ENCODE assay signal across 14 cellular contexts in genomic region chr11:45807792-45808238, GRCh38. TPM values are rescaled to one million over a fixed set of nuclear protein-coding genes. Genes with fewer than 3 reads are reported as not detected.
DNase-seq lines count a peak whose midpoint lies in the region; ATAC-seq and TF ChIP-seq lines count a peak whose summit lies in the region.
"Had no signal": no experiment of that assay in that cellular context is flagged by ENCODE, and none has a peak within 500 bp of the region (broad histone marks: within the 10 kb centered on the region; RNA-seq: fewer than 3 reads in every experiment).

No MANE protein-coding gene starts in this region.

- H2AFZ ChIP-seq in Loucy (ENCODE audit: low read length): no peak overlapping the region

- H3K4me3 Mint-ChIP-seq in nephron: peak overlapping the region; percentile 97 to 99 (median 97)

- no peak overlapping the region for H3K27ac Mint-ChIP-seq in nephron
- H3K27ac Mint-ChIP-seq: T-helper 1 cell treated with Interleukin-12 subunit alpha and Interleukin-12 subunit beta and Interleukin-4 antibody, amounts not matched to agents 30 μg/mL and 1 μg/mL, for 36 hours had no signal

- H3K4me1 ChIP-seq in BLaER1 (peaks cover 73% of the 10 kb centered on the region), Loucy (ENCODE audit: insufficient read depth, low read length, poor library complexity, severe bottlenecking) (peaks cover 45% of the 10 kb centered on the region)

- no peaks in the 10 kb centered on the region for H3K27me3 ChIP-seq in BLaER1
- H3K27me3 ChIP-seq in Loucy (ENCODE audit: insufficient read depth, low read length, poor library complexity, severe bottlenecking): no peaks in the 10 kb centered on the region

- no peaks in the 10 kb centered on the region for H3K9me3 ChIP-seq in BLaER1
- no peaks in the 10 kb centered on the region for H3K9me3 ChIP-seq in Loucy (ENCODE audit: insufficient read depth, low read depth, low read length)

- H3K9ac ChIP-seq in BLaER1: no peak overlapping the region; the same call in 1 of the 2 replicates
- peak overlapping the region; percentile 81 for H3K9ac ChIP-seq in Loucy (ENCODE audit: low read depth, low read length, poor library complexity, severe bottlenecking)

- H3K27me3 Mint-ChIP-seq in nephron (ENCODE audit: low read depth): no peaks in the 10 kb centered on the region

- peaks cover 42% of the 10 kb centered on the region for H4K20me1 ChIP-seq in BLaER1
- H4K20me1 ChIP-seq in Loucy (ENCODE audit: insufficient read depth, low read length, poor library complexity, severe bottlenecking): peaks cover 8% of the 10 kb centered on the region

- peaks cover 5% of the 10 kb centered on the region for H3K36me3 Mint-ChIP-seq in nephron (ENCODE audit: low read depth)

- no peak for TF ChIP-seq CTCF in Loucy (conservative IDR thresholded peaks at IDR 0.05; ENCODE audit: low read length)
- no peak for TF ChIP-seq CTCF in coronary artery (IDR thresholded peaks at IDR 0.05)
- no peak for TF ChIP-seq CTCF in nephron (IDR thresholded peaks at IDR 0.05; ENCODE audit: unreplicated experiment in 3 of 3)

- peak; percentile 57 for DNase-seq in coronary artery (ENCODE audit: low spot score)
- DNase-seq in mucosa of gallbladder (ENCODE audit: low spot score): no peak
- no peak for DNase-seq in NCI-H1417 (lab: John Stamatoyannopoulos, UW)
- DNase-seq: activated effector memory CD4-positive, alpha-beta T cell treated with Interleukin-2 at 50 U/mL for 16 hours; EL; HCEC 1CT; kidney glomerular epithelial cell; small intestine had no signal

- no peaks in the 10 kb centered on the region for H3K9me2 ChIP-seq in Loucy (replicated peaks; ENCODE audit: low read depth, low read length)

- H3K4me2 ChIP-seq in BLaER1: peak overlapping the region; percentile 99
- H3K4me2 ChIP-seq in Loucy (ENCODE audit: low read depth, low read length, poor library complexity, severe bottlenecking): peak overlapping the region; percentile 82

- H3K9me3 Mint-ChIP-seq in nephron: no peaks in the 10 kb centered on the region
- H3K9me3 Mint-ChIP-seq: T-helper 1 cell treated with Interleukin-12 subunit alpha and Interleukin-12 subunit beta and Interleukin-4 antibody, amounts not matched to agents 30 μg/mL and 1 μg/mL, for 36 hours had no signal

- H3K27ac ChIP-seq in BLaER1 (no peak overlapping the region), coronary artery (no peak overlapping the region)

- H3K4me3 ChIP-seq in BLaER1: no peak overlapping the region
- H3K4me3 ChIP-seq in Loucy (ENCODE audit: low read length, poor library complexity, severe bottlenecking): peak overlapping the region; percentile 98
- H3K4me3 ChIP-seq in coronary artery: peak overlapping the region; percentile 82

- H3K4me1 Mint-ChIP-seq in nephron: peaks cover 28% of the 10 kb centered on the region

- ATAC-seq in GM18907 (IDR thresholded peaks at IDR 0.05; ENCODE audit: unreplicated experiment) (no peak), HG03439 (IDR thresholded peaks at IDR 0.05; ENCODE audit: unreplicated experiment) (no peak)

- peaks cover 36% of the 10 kb centered on the region; the same call in 1 of the 2 replicates for H3K79me2 ChIP-seq in Loucy (ENCODE audit: insufficient read depth, low read length)

- H3K36me3 ChIP-seq in BLaER1 (peaks cover 50% of the 10 kb centered on the region), Loucy (ENCODE audit: insufficient read depth, low read length) (peaks cover 6% of the 10 kb centered on the region; the same call in 1 of the 2 replicates)

- H3F3A ChIP-seq in Loucy (ENCODE audit: low read depth): no peaks in the 10 kb centered on the region

RNA-seq across cellular contexts. Expression of gene SLC35C1, which starts 2.9 kb away (rescaled TPM):
- total RNA-seq in mucosa of gallbladder: 32.6 TPM

RNA-seq across cellular contexts. Expression of gene CRY2, which starts 39.5 kb away (rescaled TPM):
- 61.9 TPM for total RNA-seq in mucosa of gallbladder
